In genomic region chr1:178399177-178399728, GRCh38 we compare ENCODE assay signal across 17 cellular contexts.
A peak's percentile ranks its signal among the peaks of the same experiment; 100 is the strongest.
DNase-seq lines count a peak whose midpoint lies in the region; ATAC-seq and TF ChIP-seq lines count a peak whose summit lies in the region.
"Had no signal": no experiment of that assay in that cellular context is flagged by ENCODE, and none has a peak within 500 bp of the region (broad histone marks: within the 10 kb centered on the region; RNA-seq: fewer than 3 reads in every experiment).

No MANE protein-coding gene starts in this region.

- WGBS in mesendoderm (ENCODE audit: extremely low coverage, insufficient coverage, low lambda C conversion rate): no CpG with 5 or more reads among the region's 4 CpGs

- CTCF ChIA-PET in RWPE1 (lab: Yijun Ruan, JAX): no interaction called here

- peaks cover 9% of the 10 kb centered on the region for H3K4me1 Mint-ChIP-seq in stimulated activated memory B cell treated with anti-CD40 and anti-IgM and Interleukin-4, amounts not matched to agents 10 μg/mL and 1 μg/mL and 100 μg/mL, for 72 hours
- H3K4me1 Mint-ChIP-seq: B cell; CD4-positive, CD25-positive, alpha-beta regulatory T cell had no signal

- POLR2A ChIA-PET in RWPE1 (lab: Yijun Ruan, JAX; ENCODE audit: low non-redundant PET): no interaction called here

- peak; percentile 46 for DNase-seq in DMS53 (lab: John Stamatoyannopoulos, UW)
- DNase-seq in DMS53 treated with DMSO at 0.1 percent for 48 hours (lab: John Stamatoyannopoulos, UW; ENCODE audit: unreplicated experiment): no peak
- DNase-seq in RWPE1 (ENCODE audit: low spot score): peak; percentile 19
- DNase-seq in epithelial cell of prostate (ENCODE audit: low read depth, low spot score): no peak
- no peak for DNase-seq in occipital lobe (lab: John Stamatoyannopoulos, UW)
- DNase-seq in mesendoderm: no peak
- DNase-seq: CD4-positive, CD25-positive, alpha-beta regulatory T cell; DMS79; HCEC 1CT; NCI-H226; NCI-H526 had no signal

- H4K8ac ChIP-seq in mesendoderm (ENCODE audit: low read depth, low read length): no peak overlapping the region

- no peak overlapping the region for H2AK5ac ChIP-seq in mesendoderm (ENCODE audit: low read length)

- no peak overlapping the region for H3K56ac ChIP-seq in mesendoderm (ENCODE audit: low read length)

- no peak overlapping the region for H3K4ac ChIP-seq in mesendoderm (ENCODE audit: low read depth, low read length)

- no peak overlapping the region for H3K4me3 ChIP-seq in mesendoderm (ENCODE audit: low read length)
- H3K4me3 ChIP-seq: K562, SJSA1 had no signal

- peaks cover 5% of the 10 kb centered on the region for H3K4me1 ChIP-seq in mesendoderm (ENCODE audit: control insufficient read depth, low read depth, low read length)
- H3K4me1 ChIP-seq: SJSA1 had no signal

- no peaks in the 10 kb centered on the region for H3K36me3 Mint-ChIP-seq in stimulated activated memory B cell treated with anti-CD40 and anti-IgM and Interleukin-4, amounts not matched to agents 10 μg/mL and 1 μg/mL and 100 μg/mL, for 72 hours
- H3K36me3 Mint-ChIP-seq: CD4-positive, CD25-positive, alpha-beta regulatory T cell had no signal

- no peak overlapping the region for H3K27ac Mint-ChIP-seq in stimulated activated memory B cell treated with anti-CD40 and anti-IgM and Interleukin-4, amounts not matched to agents 10 μg/mL and 1 μg/mL and 100 μg/mL, for 72 hours
- H3K27ac Mint-ChIP-seq: B cell; CD4-positive, CD25-positive, alpha-beta regulatory T cell had no signal

- H3K27me3 Mint-ChIP-seq in stimulated activated memory B cell treated with anti-CD40 and anti-IgM and Interleukin-4, amounts not matched to agents 10 μg/mL and 1 μg/mL and 100 μg/mL, for 72 hours: peaks cover 6% of the 10 kb centered on the region
- H3K27me3 Mint-ChIP-seq: B cell; CD4-positive, CD25-positive, alpha-beta regulatory T cell had no signal

- H4K5ac ChIP-seq in mesendoderm (ENCODE audit: low read length): no peak overlapping the region

- peaks cover 3% of the 10 kb centered on the region for H3K9me3 Mint-ChIP-seq in stimulated activated memory B cell treated with anti-CD40 and anti-IgM and Interleukin-4, amounts not matched to agents 10 μg/mL and 1 μg/mL and 100 μg/mL, for 72 hours

- H2BK120ac ChIP-seq in mesendoderm (ENCODE audit: low read depth, low read length): no peak overlapping the region

- no peaks in the 10 kb centered on the region for H3K79me1 ChIP-seq in mesendoderm (ENCODE audit: low read length)

- H3K27ac ChIP-seq in RWPE1 (peak overlapping the region; percentile 60), epithelial cell of prostate (peak overlapping the region; percentile 5), mesendoderm (ENCODE audit: low read depth, low read length) (no peak overlapping the region)
- H3K27ac ChIP-seq: 22Rv1, SJSA1 had no signal

- H3K9ac ChIP-seq in mesendoderm (ENCODE audit: low read length): no peak overlapping the region

- H3K36me3 ChIP-seq in mesendoderm (ENCODE audit: control insufficient read depth, insufficient read depth, low read length): no peaks in the 10 kb centered on the region
- H3K36me3 ChIP-seq: SJSA1 had no signal

- no peak overlapping the region for H2BK15ac ChIP-seq in mesendoderm (replicated peaks; ENCODE audit: low read depth)

- H2BK5ac ChIP-seq in mesendoderm (ENCODE audit: low read length): no peak overlapping the region

- no peak for TF ChIP-seq CTCF in RWPE1 (conservative IDR thresholded peaks at IDR 0.05; ENCODE audit: low read depth)

- no peak overlapping the region for H3K23ac ChIP-seq in mesendoderm (ENCODE audit: low read length)

- H3K4me2 ChIP-seq in mesendoderm (ENCODE audit: low read length): no peak overlapping the region

- no peak overlapping the region for H3K4me3 Mint-ChIP-seq in stimulated activated memory B cell treated with anti-CD40 and anti-IgM and Interleukin-4, amounts not matched to agents 10 μg/mL and 1 μg/mL and 100 μg/mL, for 72 hours
- H3K4me3 Mint-ChIP-seq: B cell; CD4-positive, CD25-positive, alpha-beta regulatory T cell had no signal

- H3K79me2 ChIP-seq in mesendoderm (ENCODE audit: control insufficient read depth, insufficient read depth, low read length): no peaks in the 10 kb centered on the region

- H3K27me3 ChIP-seq in mesendoderm (ENCODE audit: insufficient read depth, low read length, poor library complexity): no peaks in the 10 kb centered on the region
- H3K27me3 ChIP-seq: SJSA1 had no signal

- ATAC-seq in stimulated activated memory B cell treated with anti-CD40 and anti-IgM and Interleukin-4, amounts not matched to agents 10 μg/mL and 1 μg/mL and 100 μg/mL, for 72 hours: peak; percentile 59
- no peak for ATAC-seq in HG02884 (IDR thresholded peaks at IDR 0.05; ENCODE audit: unreplicated experiment)
- ATAC-seq: K562 had no signal

- no peak overlapping the region for H3K18ac ChIP-seq in mesendoderm (ENCODE audit: low read length)

Comparison
In these comparisons a context has a peak if more than half of its experiments do, and no peak if none do; other contexts are left out.
1. DNase-seq: peak in DMS53 (single experiment) and RWPE1 (single experiment); none in DMS53 treated with DMSO at 0.1 percent for 48 hours (single experiment), epithelial cell of prostate (single experiment), occipital lobe (single experiment) and mesendoderm (single experiment).